In genomic region chr9:27413507-27414214, GRCh38 we compare ENCODE assay signal across 12 cellular contexts.
DNase-seq lines count a peak whose midpoint lies in the region; ATAC-seq and TF ChIP-seq lines count a peak whose summit lies in the region.
"Had no signal": no experiment of that assay in that cellular context is flagged by ENCODE, and none has a peak within 500 bp of the region (broad histone marks: within the 10 kb centered on the region; RNA-seq: fewer than 3 reads in every experiment).

No MANE protein-coding gene starts in this region.

- no peaks in the 10 kb centered on the region for H3K9me3 ChIP-seq in left lung
- H3K9me3 ChIP-seq in stomach smooth muscle (ENCODE audit: control insufficient read depth in 2 of 2, low read length in 2 of 2): no peaks in the 10 kb centered on the region

- no peaks in the 10 kb centered on the region for H3K9me3 Mint-ChIP-seq in glutamatergic neuron (ENCODE audit: unreplicated experiment)
- H3K9me3 Mint-ChIP-seq: effector memory CD8-positive, alpha-beta T cell had no signal

- H3K36me3 Mint-ChIP-seq in glutamatergic neuron (ENCODE audit: unreplicated experiment): no peaks in the 10 kb centered on the region

- intact Hi-C loops in left lung (cut with DNase I): no loop called here

- peak; percentile 13 for DNase-seq in HT1080 (ENCODE audit: low read depth)
- DNase-seq in coronary artery (ENCODE audit: low spot score): no peak
- no peak for DNase-seq in left lung
- DNase-seq in stimulated activated CD4-positive, alpha-beta T cell treated with anti-CD3 and anti-CD28 coated beads, Interleukin-2, amount 100 ng/mL, for 48 hours: no peak
- no peak for DNase-seq in Kasumi-1 (lab: John Stamatoyannopoulos, UW)
- no peak for DNase-seq in activated naive CD4-positive, alpha-beta T cell (lab: John Stamatoyannopoulos, UW)
- no peak for DNase-seq in glutamatergic neuron
- DNase-seq: activated CD4-positive, CD25-positive, alpha-beta regulatory T cell; effector memory CD8-positive, alpha-beta T cell; RPMI8226 had no signal

- peak overlapping the region in 1 of 2 donors; percentile 47 for H3K9ac ChIP-seq in stomach smooth muscle (ENCODE audit: low read length in 2 of 2)

- TF ChIP-seq CTCF in coronary artery (IDR thresholded peaks at IDR 0.05) (no peak), left lung (IDR thresholded peaks at IDR 0.05) (no peak), glutamatergic neuron (IDR thresholded peaks at IDR 0.05; ENCODE audit: partially characterized antibody, unreplicated experiment) (no peak)

- H3K36me3 ChIP-seq in left lung (no peaks in the 10 kb centered on the region), stomach smooth muscle (ENCODE audit: control insufficient read depth in 2 of 2, insufficient read depth in 2 of 2, low read length in 2 of 2) (no peaks in the 10 kb centered on the region)

- H3K27ac Mint-ChIP-seq in glutamatergic neuron (ENCODE audit: unreplicated experiment): no peak overlapping the region
- H3K27ac Mint-ChIP-seq: effector memory CD8-positive, alpha-beta T cell had no signal

- H3K4me3 ChIP-seq in coronary artery: peak overlapping the region; percentile 67
- peak overlapping the region in 1 of 2 donors; percentile 1 for H3K4me3 ChIP-seq in left lung
- peak overlapping the region in 1 of 2 donors; percentile 62 for H3K4me3 ChIP-seq in stomach smooth muscle (ENCODE audit: low read length in 2 of 2)

- H3K4me3 Mint-ChIP-seq in glutamatergic neuron (ENCODE audit: unreplicated experiment): no peak overlapping the region
- H3K4me3 Mint-ChIP-seq: effector memory CD8-positive, alpha-beta T cell had no signal

- peaks cover 6% of the 10 kb centered on the region for H3K4me1 Mint-ChIP-seq in glutamatergic neuron (ENCODE audit: low read depth, unreplicated experiment)

- peak; percentile 75 for ATAC-seq in left lung
- ATAC-seq: effector memory CD8-positive, alpha-beta T cell had no signal

- H3K27me3 ChIP-seq in left lung: no peaks in the 10 kb centered on the region
- no peaks in the 10 kb centered on the region for H3K27me3 ChIP-seq in stomach smooth muscle (ENCODE audit: control insufficient read depth in 1 of 2, insufficient read depth in 2 of 2, low read length in 2 of 2)

- H3K4me1 ChIP-seq in left lung (no peaks in the 10 kb centered on the region), stomach smooth muscle (ENCODE audit: control insufficient read depth, insufficient read depth, low read length) (peaks cover 13% of the 10 kb centered on the region)

- H3K27ac ChIP-seq in coronary artery: peak overlapping the region; percentile 60 to 83
- peak overlapping the region; percentile 3 to 57 for H3K27ac ChIP-seq in left lung
- H3K27ac ChIP-seq in stomach smooth muscle (ENCODE audit: low read length): peak overlapping the region; percentile 18
- H3K27ac ChIP-seq: C4-2B had no signal

- H3K27me3 Mint-ChIP-seq in glutamatergic neuron (ENCODE audit: unreplicated experiment): no peaks in the 10 kb centered on the region

Comparison
In these comparisons a context has a peak if more than half of its experiments do, and no peak if none do; other contexts are left out.
1. H3K27ac ChIP-seq: peak in every context shown above with its lines; median percentile 72 in coronary artery; 30 in left lung; 18 in stomach smooth muscle.